ENCODE assay signal across 8 cellular contexts in the genomic region with DNA sequence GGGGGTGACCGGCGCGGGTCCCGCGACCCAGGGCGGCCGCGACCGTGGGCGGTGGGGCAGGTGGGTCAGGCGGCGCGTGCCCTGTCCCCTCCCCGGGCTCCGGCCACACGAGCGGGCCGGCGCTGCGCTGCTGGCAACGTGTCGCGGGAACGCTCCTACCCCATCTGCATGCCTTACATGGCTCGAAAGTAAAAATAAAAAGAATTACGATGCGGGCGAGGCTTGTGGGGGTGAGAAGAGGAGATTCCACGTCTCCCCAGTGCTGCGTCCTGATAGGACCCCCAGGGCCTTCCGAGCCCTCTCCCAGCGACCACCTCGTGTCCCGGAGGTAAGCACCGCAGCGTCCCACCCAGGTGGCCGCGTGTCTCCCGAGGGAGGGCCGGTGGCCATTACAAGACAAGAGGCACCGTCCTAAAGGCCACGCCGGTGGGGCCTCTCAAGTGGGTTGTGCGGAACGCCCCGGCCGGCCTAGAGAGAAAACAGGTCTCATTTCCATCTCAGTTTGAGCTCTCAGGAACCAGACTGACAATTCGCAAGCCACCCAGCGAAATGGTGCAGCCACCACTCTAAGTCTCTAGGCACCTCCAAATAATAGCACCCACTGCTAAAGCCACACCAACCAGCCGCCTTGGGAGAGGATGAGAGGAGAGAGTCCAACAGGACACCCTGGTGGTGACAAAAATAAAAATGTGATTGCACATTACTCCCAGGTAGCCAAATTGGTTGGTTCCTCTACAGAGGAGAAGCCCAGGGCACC. TPM values are rescaled to one million over a fixed set of nuclear protein-coding genes. Genes with fewer than 3 reads are reported as not detected.
DNase-seq lines count a peak whose midpoint lies in the region; FAIRE-seq and TF ChIP-seq lines count a peak whose summit lies in the region.

No MANE protein-coding gene starts in this region.

- H3K36me3 ChIP-seq in iPS DF 6.9 (ENCODE audit: control insufficient read depth, insufficient read depth, low read length) (no peaks in the 10 kb centered on the region), skeletal muscle tissue (ENCODE audit: control insufficient read depth in 3 of 3, insufficient read depth in 3 of 3, low read length in 3 of 3) (peaks cover 0 to 2% (median 0%) of the 10 kb centered on the region in 3 donors)

- DNase-seq in GM12891 (ENCODE audit: insufficient read length, low spot score) (peak; percentile 40), HFFc6 (peak; percentile 58), NAMALWA (ENCODE audit: low spot score) (peak; percentile 89), T-helper 2 cell (peak; percentile 13 to 83 (median 41)), astrocyte of the cerebellum (ENCODE audit: low read depth) (no peak), iPS DF 6.9 (ENCODE audit: low read depth, low spot score) (no peak), frontal cortex (ENCODE audit: low spot score in 2 of 2) (no peak)

- H3K9me3 Mint-ChIP-seq in HFFc6: no peaks in the 10 kb centered on the region

- in situ Hi-C loops in astrocyte of the cerebellum (cut with HindIII; ENCODE audit: low sequenced_read_pairs): no loop called here

- TF ChIP-seq CTCF in HFFc6 (IDR thresholded peaks at IDR 0.05) (peak; percentile 74), astrocyte of the cerebellum (IDR thresholded peaks at IDR 0.05; ENCODE audit: low read depth, low read length, missing control alignments) (peak; percentile 29)

- H3K4me3 ChIP-seq in astrocyte of the cerebellum (ENCODE audit: low read depth, low read length) (peak overlapping the region; percentile 92), iPS DF 6.9 (ENCODE audit: low read length) (peak overlapping the region; percentile 97; the same call in 1 of the 2 replicates), skeletal muscle tissue (ENCODE audit: low read length in 3 of 3) (peak overlapping the region; percentile 88 to 92 (median 91))

- peak overlapping the region; percentile 90 to 98 (median 93) for H3K9ac ChIP-seq in skeletal muscle tissue (ENCODE audit: low read depth in 1 of 3, low read length in 3 of 3)

- peaks cover 4% of the 10 kb centered on the region; the same call in 1 of the 2 replicates for H3K4me1 ChIP-seq in iPS DF 6.9 (ENCODE audit: control insufficient read depth, insufficient read depth, low read length)
- peaks cover 20 to 31% (median 22%) of the 10 kb centered on the region in 3 donors for H3K4me1 ChIP-seq in skeletal muscle tissue (ENCODE audit: control insufficient read depth in 3 of 3, insufficient read depth in 3 of 3, low read length in 3 of 3)

- H3K4me1 Mint-ChIP-seq in HFFc6 (ENCODE audit: low read depth): peaks cover 27% of the 10 kb centered on the region

- peak; percentile 77 for TF ChIP-seq POLR2A in GM12891 (IDR thresholded peaks at IDR 0.05; ENCODE audit: low read depth, low read length)

- H3K27me3 Mint-ChIP-seq in HFFc6 (ENCODE audit: insufficient read depth): peaks cover 6% of the 10 kb centered on the region

- FAIRE-seq in GM12891 (lab: Jason Lieb, UNC) (peak; percentile 91), frontal cortex (lab: Jason Lieb, UNC) (no peak)

- H3K36me3 Mint-ChIP-seq in HFFc6 (ENCODE audit: low read depth): 0 out of 2 replicates have a peak, but pooled peaks cover 12% of the 10 kb centered on the region

- H3K27me3 ChIP-seq in iPS DF 6.9 (ENCODE audit: control insufficient read depth, insufficient read depth, low read length) (no peaks in the 10 kb centered on the region), skeletal muscle tissue (ENCODE audit: control insufficient read depth in 3 of 3, insufficient read depth in 3 of 3, low read length in 3 of 3) (no peaks in the 10 kb centered on the region)

- no CpG with 5 or more reads among the region's 50 CpGs for WGBS in iPS DF 6.9 (ENCODE audit: insufficient coverage, insufficient read length)

- H3K27ac ChIP-seq in iPS DF 6.9 (ENCODE audit: low read length): no peak overlapping the region
- H3K27ac ChIP-seq in skeletal muscle tissue (ENCODE audit: low read depth, low read length): peak overlapping the region; percentile 98

- H3K9me3 ChIP-seq in iPS DF 6.9 (ENCODE audit: control insufficient read depth, insufficient read depth, low read length) (no peaks in the 10 kb centered on the region), skeletal muscle tissue (ENCODE audit: control insufficient read depth in 3 of 3, low read length in 3 of 3) (no peaks in the 10 kb centered on the region)

- peak overlapping the region; percentile 91 for H3K27ac Mint-ChIP-seq in HFFc6

- peak overlapping the region; percentile 91 for H3K4me3 Mint-ChIP-seq in HFFc6

TF ChIP-seq in GM12891, 5 proteins besides CTCF, POLR2A, EP300 and RAD21:
- TF ChIP-seq TAF1 (IDR thresholded peaks at IDR 0.05; ENCODE audit: low read depth, low read length): peak; percentile 25; the same call in 1 of the 2 replicates
- TF ChIP-seq POU2F2 (IDR thresholded peaks at IDR 0.05; ENCODE audit: low read depth, low read length): 0 out of 2 replicates have a peak, but pooled peaks have one; percentile 16
- TF ChIP-seq PAX5 (IDR thresholded peaks at IDR 0.05; ENCODE audit: insufficient read depth, low read length, severe bottlenecking): no peak
- no peak for TF ChIP-seq SPI1 (IDR thresholded peaks at IDR 0.05; ENCODE audit: low read depth, low read length)
- TF ChIP-seq POLR2AphosphoS5 (IDR thresholded peaks at IDR 0.05; ENCODE audit: low read depth, low read length): peak; percentile 62; the same call in 1 of the 2 replicates
TF ChIP-seq in GM12891: peak in this region for 3.

RNA-seq across cellular contexts. Expression of a gene that starts 0.6 kb away (rescaled TPM):
- polyA plus RNA-seq in GM12891 (2012; ENCODE audit: low read depth, missing spikeins): 15.4 TPM
- total RNA-seq in HFFc6 (2021; fragmentation: NEBNext Ultra II Directional; extraction: Animal tissue kit (Norgen Biotek cat#: 25700)): 10 to 100 TPM; 31.9 to 43.4 (median 37.9) TPM
- total RNA-seq in skeletal muscle tissue: 31.8 TPM
- total RNA-seq in frontal cortex: 24.1 TPM

Comparison
In these comparisons a context has a peak if more than half of its experiments do, and no peak if none do; other contexts are left out.
1. DNase-seq: peak in GM12891 (single experiment), HFFc6 (single experiment), NAMALWA (single experiment) and T-helper 2 cell (5 of 5); none in astrocyte of the cerebellum (single experiment), iPS DF 6.9 (single experiment) and frontal cortex (0 of 2).
2. Peak in every context shown above with its lines, with median percentiles within 50 percentile points of each other: H3K4me3 ChIP-seq.